Comparison of ENCODE assay signal across 1 cellular context in genomic region chr19:46600393-46601317, GRCh38.
A peak's percentile ranks its signal among the peaks of the same experiment; 100 is the strongest.
TF ChIP-seq lines count a peak whose summit lies in the region.

No MANE protein-coding gene starts in this region.

TF ChIP-seq in HepG2, 621 proteins besides CTCF, POLR2A, EP300 and RAD21 (continued from another document and continues in another):
- TF ChIP-seq ZNF646 (CRISPR knock-in tag; IDR thresholded peaks at IDR 0.05) (no peak), ZFP41 (CRISPR knock-in tag; IDR thresholded peaks at IDR 0.05; ENCODE audit: borderline replicate concordance) (no peak), TEAD2 (CRISPR knock-in tag; IDR thresholded peaks at IDR 0.05) (no peak), CREB1 (IDR thresholded peaks at IDR 0.05) (peak; percentile 98), CREB1 (CRISPR knock-in tag; IDR thresholded peaks at IDR 0.05) (peak; percentile 91), ZFP90 (CRISPR knock-in tag; IDR thresholded peaks at IDR 0.05; ENCODE audit: borderline replicate concordance) (peak; percentile 41; the same call in 1 of the 2 replicates), ZNF891 (CRISPR knock-in tag; IDR thresholded peaks at IDR 0.05) (no peak), XRCC5 (optimal IDR thresholded peaks at IDR 0.05; ENCODE audit: low read length) (peak; percentile 95), ZNF747 (CRISPR knock-in tag; IDR thresholded peaks at IDR 0.05; ENCODE audit: borderline replicate concordance) (peak; percentile 91), ATF1 (CRISPR knock-in tag; IDR thresholded peaks at IDR 0.05) (peak; percentile 86), MNT (IDR thresholded peaks at IDR 0.05) (no peak), ZNF710 (CRISPR knock-in tag; IDR thresholded peaks at IDR 0.05; ENCODE audit: borderline replicate concordance) (no peak), ZFP36 (IDR thresholded peaks at IDR 0.05; ENCODE audit: borderline replicate concordance, low read depth, low read length, partially characterized antibody) (no peak), ZNF253 (CRISPR knock-in tag; IDR thresholded peaks at IDR 0.05; ENCODE audit: borderline replicate concordance) (no peak), ISX (CRISPR knock-in tag; conservative IDR thresholded peaks at IDR 0.05) (no peak), SNRNP70 (IDR thresholded peaks at IDR 0.05; ENCODE audit: low read depth, low read length) (no peak), U2AF1 (optimal IDR thresholded peaks at IDR 0.05; ENCODE audit: low read depth, low read length) (peak; percentile 49), ZFP62 (CRISPR knock-in tag; IDR thresholded peaks at IDR 0.05) (no peak), ZNF816 (CRISPR knock-in tag; IDR thresholded peaks at IDR 0.05; ENCODE audit: borderline replicate concordance) (no peak), ZNF850 (CRISPR knock-in tag; conservative IDR thresholded peaks at IDR 0.05) (no peak; the same call in 1 of the 2 replicates), MIER3 (CRISPR knock-in tag; IDR thresholded peaks at IDR 0.05; ENCODE audit: borderline replicate concordance) (peak; percentile 52; the same call in 1 of the 2 replicates), TIGD3 (CRISPR knock-in tag; IDR thresholded peaks at IDR 0.05; ENCODE audit: borderline replicate concordance) (no peak), SMAD1 (CRISPR knock-in tag; IDR thresholded peaks at IDR 0.05; ENCODE audit: borderline replicate concordance, low read depth) (no peak), ZNF781 (CRISPR knock-in tag; IDR thresholded peaks at IDR 0.05; ENCODE audit: borderline replicate concordance, not compliant biosample characterization) (no peak), ZBTB38 (CRISPR knock-in tag; IDR thresholded peaks at IDR 0.05) (no peak), HOXD1 (CRISPR knock-in tag; IDR thresholded peaks at IDR 0.05) (peak; percentile 53; the same call in 1 of the 2 replicates), ZNF30 (CRISPR knock-in tag; IDR thresholded peaks at IDR 0.05) (no peak), NFYC (CRISPR knock-in tag; IDR thresholded peaks at IDR 0.05) (peak; percentile 99), ZNF234 (CRISPR knock-in tag; conservative IDR thresholded peaks at IDR 0.05) (no peak)
- TF ChIP-seq, protein P1, sequence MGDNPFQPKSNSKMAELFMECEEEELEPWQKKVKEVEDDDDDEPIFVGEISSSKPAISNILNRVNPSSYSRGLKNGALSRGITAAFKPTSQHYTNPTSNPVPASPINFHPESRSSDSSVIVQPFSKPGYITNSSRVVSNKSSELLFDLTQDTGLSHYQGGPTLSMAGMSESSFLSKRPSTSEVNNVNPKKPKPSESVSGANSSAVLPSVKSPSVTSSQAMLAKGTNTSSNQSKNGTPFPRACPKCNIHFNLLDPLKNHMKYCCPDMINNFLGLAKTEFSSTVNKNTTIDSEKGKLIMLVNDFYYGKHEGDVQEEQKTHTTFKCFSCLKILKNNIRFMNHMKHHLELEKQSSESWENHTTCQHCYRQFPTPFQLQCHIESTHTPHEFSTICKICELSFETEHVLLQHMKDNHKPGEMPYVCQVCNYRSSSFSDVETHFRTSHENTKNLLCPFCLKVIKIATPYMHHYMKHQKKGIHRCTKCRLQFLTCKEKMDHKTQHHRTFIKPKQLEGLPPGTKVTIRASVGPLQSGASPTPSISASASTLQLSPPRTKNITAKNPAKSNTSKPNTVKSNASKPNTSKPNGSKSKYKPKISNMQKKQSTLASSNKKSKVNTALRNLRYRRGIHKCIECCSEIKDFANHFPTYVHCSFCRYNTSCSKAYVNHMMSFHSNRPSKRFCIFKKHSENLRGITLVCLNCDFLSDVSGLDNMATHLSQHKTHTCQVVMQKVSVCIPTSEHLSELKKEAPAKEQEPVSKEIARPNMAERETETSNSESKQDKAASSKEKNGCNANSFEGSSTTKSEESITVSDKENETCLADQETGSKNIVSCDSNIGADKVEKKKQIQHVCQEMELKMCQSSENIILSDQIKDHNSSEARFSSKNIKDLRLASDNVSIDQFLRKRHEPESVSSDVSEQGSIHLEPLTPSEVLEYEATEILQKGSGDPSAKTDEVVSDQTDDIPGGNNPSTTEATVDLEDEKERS (CRISPR knock-in tag; IDR thresholded peaks at IDR 0.05), result no peak
- TF ChIP-seq, protein P2, sequence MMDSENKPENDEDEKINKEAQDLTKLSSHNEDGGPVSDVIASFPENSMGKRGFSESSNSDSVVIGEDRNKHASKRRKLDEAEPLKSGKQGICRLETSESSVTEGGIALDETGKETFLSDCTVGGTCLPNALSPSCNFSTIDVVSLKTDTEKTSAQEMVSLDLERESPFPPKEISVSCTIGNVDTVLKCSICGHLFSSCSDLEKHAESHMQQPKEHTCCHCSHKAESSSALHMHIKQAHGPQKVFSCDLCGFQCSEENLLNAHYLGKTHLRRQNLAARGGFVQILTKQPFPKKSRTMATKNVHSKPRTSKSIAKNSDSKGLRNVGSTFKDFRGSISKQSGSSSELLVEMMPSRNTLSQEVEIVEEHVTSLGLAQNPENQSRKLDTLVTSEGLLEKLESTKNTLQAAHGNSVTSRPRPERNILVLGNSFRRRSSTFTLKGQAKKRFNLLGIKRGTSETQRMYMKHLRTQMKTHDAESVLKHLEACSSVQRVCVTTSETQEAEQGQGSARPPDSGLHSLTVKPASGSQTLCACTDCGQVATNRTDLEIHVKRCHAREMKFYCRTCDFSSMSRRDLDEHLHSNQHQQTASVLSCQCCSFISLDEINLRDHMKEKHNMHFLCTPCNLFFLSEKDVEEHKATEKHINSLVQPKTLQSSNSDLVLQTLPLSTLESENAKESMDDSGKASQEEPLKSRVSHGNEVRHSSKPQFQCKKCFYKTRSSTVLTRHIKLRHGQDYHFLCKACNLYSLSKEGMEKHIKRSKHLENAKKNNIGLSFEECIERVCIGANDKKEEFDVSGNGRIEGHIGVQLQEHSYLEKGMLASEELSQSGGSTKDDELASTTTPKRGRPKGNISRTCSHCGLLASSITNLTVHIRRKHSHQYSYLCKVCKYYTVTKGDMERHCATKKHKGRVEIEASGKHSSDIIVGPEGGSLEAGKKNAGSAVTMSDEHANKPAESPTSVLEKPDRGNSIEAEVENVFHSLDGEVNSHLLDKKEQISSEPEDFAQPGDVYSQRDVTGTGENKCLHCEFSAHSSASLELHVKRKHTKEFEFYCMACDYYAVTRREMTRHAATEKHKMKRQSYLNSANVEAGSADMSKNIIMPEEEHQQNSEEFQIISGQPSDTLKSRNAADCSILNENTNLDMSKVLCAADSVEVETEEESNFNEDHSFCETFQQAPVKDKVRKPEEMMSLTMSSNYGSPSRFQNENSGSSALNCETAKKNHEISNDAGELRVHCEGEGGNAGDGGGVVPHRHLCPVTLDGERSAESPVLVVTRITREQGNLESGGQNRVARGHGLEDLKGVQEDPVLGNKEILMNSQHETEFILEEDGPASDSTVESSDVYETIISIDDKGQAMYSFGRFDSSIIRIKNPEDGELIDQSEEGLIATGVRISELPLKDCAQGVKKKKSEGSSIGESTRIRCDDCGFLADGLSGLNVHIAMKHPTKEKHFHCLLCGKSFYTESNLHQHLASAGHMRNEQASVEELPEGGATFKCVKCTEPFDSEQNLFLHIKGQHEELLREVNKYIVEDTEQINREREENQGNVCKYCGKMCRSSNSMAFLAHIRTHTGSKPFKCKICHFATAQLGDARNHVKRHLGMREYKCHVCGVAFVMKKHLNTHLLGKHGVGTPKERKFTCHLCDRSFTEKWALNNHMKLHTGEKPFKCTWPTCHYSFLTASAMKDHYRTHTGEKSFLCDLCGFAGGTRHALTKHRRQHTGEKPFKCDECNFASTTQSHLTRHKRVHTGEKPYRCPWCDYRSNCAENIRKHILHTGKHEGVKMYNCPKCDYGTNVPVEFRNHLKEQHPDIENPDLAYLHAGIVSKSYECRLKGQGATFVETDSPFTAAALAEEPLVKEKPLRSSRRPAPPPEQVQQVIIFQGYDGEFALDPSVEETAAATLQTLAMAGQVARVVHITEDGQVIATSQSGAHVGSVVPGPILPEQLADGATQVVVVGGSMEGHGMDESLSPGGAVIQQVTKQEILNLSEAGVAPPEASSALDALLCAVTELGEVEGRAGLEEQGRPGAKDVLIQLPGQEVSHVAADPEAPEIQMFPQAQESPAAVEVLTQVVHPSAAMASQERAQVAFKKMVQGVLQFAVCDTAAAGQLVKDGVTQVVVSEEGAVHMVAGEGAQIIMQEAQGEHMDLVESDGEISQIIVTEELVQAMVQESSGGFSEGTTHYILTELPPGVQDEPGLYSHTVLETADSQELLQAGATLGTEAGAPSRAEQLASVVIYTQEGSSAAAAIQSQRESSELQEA (CRISPR knock-in tag; IDR thresholded peaks at IDR 0.05; ENCODE audit: not compliant biosample characterization), result peak; percentile 73
